In the genomic region with DNA sequence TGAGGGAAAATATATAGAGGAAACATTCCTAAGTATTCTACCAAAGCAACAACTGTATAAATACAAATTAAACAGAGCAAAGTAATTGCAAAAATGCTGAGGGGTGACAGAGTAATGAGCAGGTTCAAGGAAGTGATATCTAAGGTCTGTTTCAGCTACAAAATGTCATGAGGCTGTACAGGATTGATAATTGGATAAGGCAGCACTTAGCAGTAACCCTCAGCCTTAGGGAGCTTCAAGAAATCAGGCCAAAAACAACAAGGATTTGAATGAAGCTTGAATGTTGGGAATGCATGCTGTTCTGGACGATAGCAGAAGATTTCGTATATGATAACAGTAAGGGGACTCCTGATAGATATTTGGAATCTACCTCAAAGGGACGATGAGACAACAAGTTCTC, we compare ENCODE assay signal across 1 cellular context.
TF ChIP-seq lines count a peak whose summit lies in the region.

No MANE protein-coding gene starts in this region.

TF ChIP-seq in SK-N-SH, 30 proteins besides CTCF, POLR2A, EP300 and RAD21 (continued from another document):
- TF ChIP-seq REST (IDR thresholded peaks at IDR 0.05; ENCODE audit: low read depth, low read length): no peak
